ENCODE assay signal across 8 cellular contexts in the genomic region with DNA sequence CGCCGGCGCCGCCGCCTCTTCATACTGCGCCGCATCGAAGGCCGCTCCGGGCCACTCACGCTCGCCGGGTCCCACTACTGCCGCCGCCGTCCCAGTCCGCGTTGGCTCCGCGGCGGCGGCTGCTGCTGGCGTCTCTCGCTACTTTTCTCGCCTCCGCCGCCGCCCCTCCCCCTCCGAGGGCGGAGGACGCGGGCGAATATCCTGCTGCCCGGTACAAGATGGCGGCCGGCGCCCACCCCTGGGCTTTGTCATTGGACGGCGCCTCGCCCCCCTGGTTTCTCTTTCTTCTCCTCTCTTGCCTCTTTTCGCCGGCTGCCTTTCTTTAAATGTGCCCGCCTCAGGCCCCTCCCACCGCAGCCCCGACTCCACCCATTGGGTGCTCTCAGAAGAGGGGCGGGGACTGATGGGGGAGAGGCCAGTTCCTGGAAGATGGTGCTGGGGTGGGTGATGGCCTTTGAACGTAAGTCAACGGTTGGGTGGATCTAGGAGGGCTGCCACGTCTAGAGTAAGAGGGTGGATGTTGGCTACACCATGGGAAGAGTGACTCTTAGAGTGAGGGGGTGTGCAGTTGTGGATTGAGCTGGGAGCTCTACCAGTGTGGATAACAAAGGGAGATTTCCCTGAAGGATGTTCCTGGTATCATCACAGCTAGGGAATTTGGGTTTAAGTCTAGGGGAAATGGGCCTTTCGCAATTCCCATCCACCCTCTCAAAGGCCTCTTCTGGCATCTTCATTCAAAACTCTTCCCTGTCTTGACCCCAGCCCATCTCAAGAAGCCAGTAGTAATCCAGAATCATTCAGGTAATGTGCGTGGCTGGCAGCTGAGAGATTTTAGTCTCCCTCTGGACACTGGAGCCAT. TPM values are rescaled to one million over a fixed set of nuclear protein-coding genes. Genes with fewer than 3 reads are reported as not detected.
DNase-seq lines count a peak whose midpoint lies in the region; ATAC-seq lines count a peak whose summit lies in the region.

A gene (minus strand): TSS at position 297 of the 859 bp plus-strand sequence. CDS start 262 bp downstream, at position 35.

- ATAC-seq in GM19025 (IDR thresholded peaks at IDR 0.05; ENCODE audit: low read depth, unreplicated experiment) (peak; percentile 69), HG03342 (IDR thresholded peaks at IDR 0.05; ENCODE audit: unreplicated experiment) (peak; percentile 78)

- peak; percentile 94 for DNase-seq in AG08396 (ENCODE audit: low spot score)
- peak; percentile 84 for DNase-seq in NCI-H446 treated with DMSO at 0.1 percent for 48 hours (lab: John Stamatoyannopoulos, UW)
- peak; percentile 93 for DNase-seq in activated CD4-positive, CD25-positive, alpha-beta regulatory T cell treated with anti-CD3 and anti-CD28 coated beads, Interleukin-2, amount 50 U/mL, for 72 hours
- DNase-seq in cerebellum (ENCODE audit: low spot score) = peak; percentile 35
- peak; percentile 95 for DNase-seq in kidney glomerular epithelial cell (lab: John Stamatoyannopoulos, UW)
- DNase-seq in stimulated activated CD4-positive, alpha-beta T cell treated with anti-CD3 and anti-CD28 coated beads, Interleukin-1b, Interleukin-23, amount 100 ng/mL, for 1 hour (ENCODE audit: low read depth in 2 of 2) = peak; percentile 75 to 87

RNA-seq across cellular contexts. Expression of the gene that starts here (rescaled TPM):
- total RNA-seq in cerebellum = 23.9 TPM

Comparison
In these comparisons a context has a peak if more than half of its experiments do, and no peak if none do; other contexts are left out.
1. Peak in every context shown above with its lines: DNase-seq and ATAC-seq.
2. DNase-seq: peak in every context shown above with its lines; median percentile 95 in kidney glomerular epithelial cell; 94 in AG08396; 93 in activated CD4-positive, CD25-positive, alpha-beta regulatory T cell treated with anti-CD3 and anti-CD28 coated beads, Interleukin-2, amount 50 U/mL, for 72 hours; 84 in NCI-H446 treated with DMSO at 0.1 percent for 48 hours; 81 in stimulated activated CD4-positive, alpha-beta T cell treated with anti-CD3 and anti-CD28 coated beads, Interleukin-1b, Interleukin-23, amount 100 ng/mL, for 1 hour; 35 in cerebellum.